In genomic region chr17:81403671-81404534, GRCh38 we compare ENCODE assay signal across 11 cellular contexts. TPM values are rescaled to one million over a fixed set of nuclear protein-coding genes. Genes with fewer than 3 reads are reported as not detected.
DNase-seq lines count a peak whose midpoint lies in the region; ATAC-seq and TF ChIP-seq lines count a peak whose summit lies in the region.
"Had no signal": no experiment of that assay in that cellular context is flagged by ENCODE, and none has a peak within 500 bp of the region (broad histone marks: within the 10 kb centered on the region; RNA-seq: fewer than 3 reads in every experiment).

No MANE protein-coding gene starts in this region.

- peak overlapping the region; percentile 43 for H3K4me3 ChIP-seq in AG10803 (ENCODE audit: low read length)
- peak overlapping the region; percentile 98 for H3K4me3 ChIP-seq in SK-N-MC

- peaks cover 34% of the 10 kb centered on the region for H3K36me3 ChIP-seq in SK-N-MC (ENCODE audit: insufficient read depth, low read length)

- H3K4me3 Mint-ChIP-seq in glutamatergic neuron (ENCODE audit: unreplicated experiment) = peak overlapping the region; percentile 95
- H3K4me3 Mint-ChIP-seq: activated T-helper 1 cell treated with anti-CD3 and anti-CD28 coated beads, Interleukin-12 subunit alpha, Interleukin-12 subunit beta, Interleukin-2, Interleukin-4 antibody, amounts not matched to agents 30 ng/mL and 10 ng/mL and 1 ng/mL, durations not matched to agents 14 hours and 24 hours and 36 hours had no signal

- H3K9ac ChIP-seq in SK-N-MC (ENCODE audit: insufficient read length) = peak overlapping the region; percentile 99

- no peaks in the 10 kb centered on the region for H3K9me3 ChIP-seq in SK-N-MC (ENCODE audit: low read depth, low read length)

- TF ChIP-seq CTCF in AG10803 (conservative IDR thresholded peaks at IDR 0.05; ENCODE audit: low read length) (no peak), glutamatergic neuron (IDR thresholded peaks at IDR 0.05; ENCODE audit: partially characterized antibody, unreplicated experiment) (no peak)

- DNase-seq in AG10803 (ENCODE audit: low read depth) = peak; percentile 55
- no peak for DNase-seq in SK-N-MC (ENCODE audit: low read depth, low spot score)
- no peak for DNase-seq in glutamatergic neuron
- DNase-seq in renal cortical epithelial cell (ENCODE audit: low read depth) = peak; percentile 49
- DNase-seq in DMS53 treated with DMSO at 0.1 percent for 48 hours (lab: John Stamatoyannopoulos, UW; ENCODE audit: unreplicated experiment) = no peak
- DNase-seq in NCI-H1436 treated with DMSO at 0.1 percent for 48 hours (lab: John Stamatoyannopoulos, UW) = no peak
- DNase-seq in DMS 273 treated with DMSO at 0.1 percent for 48 hours (lab: John Stamatoyannopoulos, UW) = no peak
- DNase-seq: CD4-positive, CD25-positive, alpha-beta regulatory T cell had no signal

- ATAC-seq in GM21360 (IDR thresholded peaks at IDR 0.05; ENCODE audit: unreplicated experiment) = no peak
- ATAC-seq: left lobe of liver had no signal

- H3K27ac Mint-ChIP-seq in glutamatergic neuron (ENCODE audit: unreplicated experiment) = peak overlapping the region; percentile 12
- H3K27ac Mint-ChIP-seq: activated T-helper 1 cell treated with anti-CD3 and anti-CD28 coated beads, Interleukin-12 subunit alpha, Interleukin-12 subunit beta, Interleukin-2, Interleukin-4 antibody, amounts not matched to agents 30 ng/mL and 10 ng/mL and 1 ng/mL, durations not matched to agents 14 hours and 24 hours and 36 hours; CD4-positive, CD25-positive, alpha-beta regulatory T cell had no signal

- peaks cover 49% of the 10 kb centered on the region for H3K4me1 Mint-ChIP-seq in glutamatergic neuron (ENCODE audit: low read depth, unreplicated experiment)

- H3K36me3 Mint-ChIP-seq in glutamatergic neuron (ENCODE audit: unreplicated experiment) = no peaks in the 10 kb centered on the region
- H3K36me3 Mint-ChIP-seq: CD4-positive, CD25-positive, alpha-beta regulatory T cell had no signal

- H3K9me3 Mint-ChIP-seq in glutamatergic neuron (ENCODE audit: unreplicated experiment) = peaks cover 31% of the 10 kb centered on the region
- H3K9me3 Mint-ChIP-seq: activated T-helper 1 cell treated with anti-CD3 and anti-CD28 coated beads, Interleukin-12 subunit alpha, Interleukin-12 subunit beta, Interleukin-2, Interleukin-4 antibody, amounts not matched to agents 30 ng/mL and 10 ng/mL and 1 ng/mL, durations not matched to agents 14 hours and 24 hours and 36 hours had no signal

- peaks cover 20% of the 10 kb centered on the region for H3K27me3 Mint-ChIP-seq in glutamatergic neuron (ENCODE audit: unreplicated experiment)

- H3K27ac ChIP-seq in SK-N-MC = peak overlapping the region; percentile 98

RNA-seq across cellular contexts. Expression of gene BAHCC1, which starts 8.6 kb away (rescaled TPM):
- total RNA-seq in glutamatergic neuron (ENCODE audit: unreplicated experiment) (111 TPM), renal cortical epithelial cell (0.69 and 13.2 TPM in 2 replicates)

Comparison
In these comparisons a context has a peak if more than half of its experiments do, and no peak if none do; other contexts are left out.
1. DNase-seq: peak in AG10803 (single experiment) and renal cortical epithelial cell (single experiment); none in SK-N-MC (single experiment), glutamatergic neuron (single experiment), DMS53 treated with DMSO at 0.1 percent for 48 hours (single experiment), NCI-H1436 treated with DMSO at 0.1 percent for 48 hours (single experiment) and DMS 273 treated with DMSO at 0.1 percent for 48 hours (single experiment).